8 cellular contexts compared by ENCODE assay signal in the genomic region with DNA sequence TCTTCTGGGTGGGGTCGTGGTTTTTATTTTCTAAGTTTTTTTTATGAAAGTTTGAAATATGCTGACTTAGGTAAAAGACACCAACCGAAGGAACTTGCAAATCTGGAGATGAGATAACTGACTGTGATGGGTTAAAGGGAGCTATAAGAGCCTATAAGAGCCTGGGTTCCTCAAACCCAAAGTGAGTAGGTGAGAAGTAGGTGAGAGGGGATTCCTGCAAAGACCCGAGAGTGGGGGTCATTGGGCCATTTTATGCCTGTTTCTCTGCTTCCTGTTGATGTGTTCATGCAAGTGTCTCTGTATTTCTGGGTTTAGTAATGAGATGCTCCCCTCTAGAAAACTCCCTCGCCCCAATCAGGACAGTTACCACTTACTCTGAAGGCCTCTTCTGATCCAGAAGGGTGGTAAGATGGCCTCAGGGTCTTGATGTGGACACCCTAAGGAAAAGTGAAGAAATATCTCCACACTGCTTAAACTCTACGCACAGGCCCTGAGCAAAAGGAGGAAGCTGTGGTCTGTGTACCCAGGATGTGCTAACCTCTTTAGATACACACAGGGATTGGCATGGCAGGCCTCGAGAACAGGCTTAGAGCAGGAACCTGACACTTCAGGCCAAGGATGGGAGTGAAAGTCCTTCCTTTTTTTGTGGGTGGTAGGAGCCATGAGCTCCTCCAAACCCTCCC. TPM values are rescaled to one million over a fixed set of nuclear protein-coding genes. Genes with fewer than 3 reads are reported as not detected.
A peak's percentile ranks its signal among the peaks of the same experiment; 100 is the strongest.
DNase-seq lines count a peak whose midpoint lies in the region; ATAC-seq, FAIRE-seq and TF ChIP-seq lines count a peak whose summit lies in the region.

No MANE protein-coding gene starts in this region.

- TF ChIP-seq RAD21 in liver (IDR thresholded peaks at IDR 0.05) = peak in 1 of 2 donors; percentile 12

- peak; percentile 37 for ATAC-seq in GM19438 (IDR thresholded peaks at IDR 0.05; ENCODE audit: low read depth, unreplicated experiment)

- in situ Hi-C loops in astrocyte of the cerebellum (cut with HindIII; ENCODE audit: low sequenced_read_pairs) = no loop called here

- H3K4me3 ChIP-seq in AG09309 (ENCODE audit: control insufficient read depth, low read depth, low read length) (peak overlapping the region; percentile 79), astrocyte of the cerebellum (ENCODE audit: low read depth, low read length) (peak overlapping the region; percentile 61), liver (ENCODE audit: low read depth in 1 of 3, low read length in 3 of 3) (peak overlapping the region in 2 of 3 donors; percentile 66 to 70), tibial artery (peak overlapping the region; percentile 54 to 78)

- TF ChIP-seq CTCF in AG09309 (IDR thresholded peaks at IDR 0.05; ENCODE audit: control insufficient read depth, insufficient read depth, low read depth, low read length, missing control alignments) (no peak), astrocyte of the cerebellum (IDR thresholded peaks at IDR 0.05; ENCODE audit: low read depth, low read length, missing control alignments) (no peak), liver (IDR thresholded peaks at IDR 0.05; ENCODE audit: low read depth, low read length, missing input control) (no peak), tibial artery (IDR thresholded peaks at IDR 0.05) (no peak)

- H3K4me1 ChIP-seq in liver (ENCODE audit: control insufficient read depth in 4 of 4, insufficient read depth in 4 of 4, low read length in 3 of 4) (peaks cover 10 to 43% (median 19%) of the 10 kb centered on the region in 4 donors), tibial artery (peaks cover 0 to 38% (median 27%) of the 10 kb centered on the region in 4 donors)

- intact Hi-C loops in tibial artery (cut with DNase I; ENCODE audit: low total_unique reads) = no loop called here

- WGBS in liver = 33% methylated on average over 6 of the region's 6 CpGs

- H3K27ac ChIP-seq in liver (ENCODE audit: low read depth in 1 of 2, low read length in 2 of 2) = peak overlapping the region; percentile 93 to 95
- peak overlapping the region; percentile 74 to 79 for H3K27ac ChIP-seq in tibial artery

- H3K9me3 ChIP-seq in liver (ENCODE audit: control insufficient read depth in 4 of 4, low read length in 3 of 4) (no peaks in the 10 kb centered on the region), tibial artery (no peaks in the 10 kb centered on the region)

- peak overlapping the region in 1 of 2 donors; percentile 63 for H3K9ac ChIP-seq in liver (ENCODE audit: low read depth in 1 of 2, low read length in 2 of 2)

- no peak for FAIRE-seq in urothelium cell line (lab: Jason Lieb, UNC)

- DNase-seq in AG09309 (ENCODE audit: low read depth) (no peak), M059J (ENCODE audit: low read depth) (peak; percentile 43), astrocyte of the cerebellum (ENCODE audit: low read depth) (no peak), tibial artery (peak; percentile 66 to 74), NCI-H2081 treated with DMSO at 0.1 percent for 48 hours (lab: John Stamatoyannopoulos, UW) (no peak), urothelium cell line (ENCODE audit: low spot score) (no peak)

- no peaks in the 10 kb centered on the region for H3K36me3 ChIP-seq in liver (ENCODE audit: control insufficient read depth in 4 of 4, insufficient read depth in 3 of 4, low read depth in 1 of 4, low read length in 3 of 4)
- no peaks in the 10 kb centered on the region for H3K36me3 ChIP-seq in tibial artery

- H3K27me3 ChIP-seq in liver (ENCODE audit: control insufficient read depth in 4 of 4, insufficient read depth in 4 of 4, low read length in 3 of 4) (peaks cover 0 to 6% (median 4%) of the 10 kb centered on the region in 4 donors), tibial artery (peaks cover 0 to 43% of the 10 kb centered on the region in 2 donors)

TF ChIP-seq in liver, 16 proteins besides CTCF, POLR2A, EP300 and RAD21:
- TF ChIP-seq, protein P1, sequence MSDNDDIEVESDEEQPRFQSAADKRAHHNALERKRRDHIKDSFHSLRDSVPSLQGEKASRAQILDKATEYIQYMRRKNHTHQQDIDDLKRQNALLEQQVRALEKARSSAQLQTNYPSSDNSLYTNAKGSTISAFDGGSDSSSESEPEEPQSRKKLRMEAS (IDR thresholded peaks at IDR 0.05) = peak; percentile 31
- peak; percentile 15 for TF ChIP-seq YY1 (IDR thresholded peaks at IDR 0.05)
- no peak for TF ChIP-seq HNF4A (conservative IDR thresholded peaks at IDR 0.05)
- TF ChIP-seq GABPA (IDR thresholded peaks at IDR 0.05 in 1 of 2, conservative IDR thresholded peaks at IDR 0.05 in 1 of 2) = no peak

RNA-seq across cellular contexts. Expression of a gene that starts 1.8 kb away (rescaled TPM):
- total RNA-seq in M059J (2014; rRNA removed; shearing (Covaris generic)) = 9.6 and 12.0 TPM in 2 replicates
- total RNA-seq in liver = 10 to 100 TPM in 1 of 2 donors, 1 to 10 TPM in 1; 5.9 to 18.1 TPM
- polyA plus RNA-seq in liver = 1 to 10 TPM; 2.5 to 4.1 TPM

Comparison
In these comparisons a context has a peak if more than half of its experiments do, and no peak if none do; other contexts are left out.
1. DNase-seq: peak in M059J (single experiment) and tibial artery (2 of 2); none in AG09309 (single experiment), astrocyte of the cerebellum (single experiment), NCI-H2081 treated with DMSO at 0.1 percent for 48 hours (single experiment) and urothelium cell line (single experiment).
2. Peak in every context shown above with its lines, with median percentiles within 50 percentile points of each other: H3K4me3 ChIP-seq.